ENCODE assay signal across 8 cellular contexts in genomic region chr7:152823397-152823980, GRCh38.
DNase-seq lines count a peak whose midpoint lies in the region; ATAC-seq, FAIRE-seq and TF ChIP-seq lines count a peak whose summit lies in the region.
"Not testable (repeated sequence)": the region's sequence is repeated elsewhere in the genome, so short reads cannot be mapped to it uniquely, and the experiment has no call there.

No MANE protein-coding gene starts in this region.

- not testable (repeated sequence) for DNase-seq in BJ (ENCODE audit: low read depth); GM18507 (ENCODE audit: extremely low spot score, insufficient read length, low read depth); effector memory CD8-positive, alpha-beta T cell
- DNase-seq in NCI-H345 treated with DMSO at 0.1 percent for 48 hours (lab: John Stamatoyannopoulos, UW; ENCODE audit: unreplicated experiment) (peak; percentile 2), kidney tubule cell (ENCODE audit: low spot score) (peak; percentile 33), renal cortical epithelial cell (ENCODE audit: low read depth) (peak; percentile 14)
- peak; percentile 22 for DNase-seq in activated CD4-positive, alpha-beta memory T cell treated with anti-CD3 and anti-CD28 coated beads for 36 hours

- H3K4me3 ChIP-seq in BJ (ENCODE audit: low read depth, low read length), result not testable (repeated sequence)

- H3K27me3 Mint-ChIP-seq in activated CD4-positive, alpha-beta memory T cell treated with anti-CD3 and anti-CD28 coated beads for 36 hours; effector memory CD8-positive, alpha-beta T cell: not testable (repeated sequence)

- peak; percentile 59 for ATAC-seq in HG03432 (IDR thresholded peaks at IDR 0.05; ENCODE audit: unreplicated experiment)
- peak; percentile 56 for ATAC-seq in effector memory CD8-positive, alpha-beta T cell (replicated peaks)

- H3K27ac Mint-ChIP-seq in activated CD4-positive, alpha-beta memory T cell treated with anti-CD3 and anti-CD28 coated beads for 36 hours; effector memory CD8-positive, alpha-beta T cell: not testable (repeated sequence)

- TF ChIP-seq CTCF in BJ (IDR thresholded peaks at IDR 0.05; ENCODE audit: insufficient read depth, low read depth, low read length), result peak; percentile 41; the same call in 1 of the 2 replicates

- intact Hi-C loops in activated CD4-positive, alpha-beta memory T cell treated with anti-CD3 and anti-CD28 coated beads for 36 hours (cut with micrococcal nuclease), result not testable (repeated sequence)

- H3K36me3 ChIP-seq in BJ (ENCODE audit: control insufficient read depth, insufficient read depth, low read length), result not testable (repeated sequence)

- H3K4me1 Mint-ChIP-seq in activated CD4-positive, alpha-beta memory T cell treated with anti-CD3 and anti-CD28 coated beads for 36 hours (ENCODE audit: low read depth); effector memory CD8-positive, alpha-beta T cell (ENCODE audit: low read depth in 2 of 2): not testable (repeated sequence)

- H3K4me3 Mint-ChIP-seq in activated CD4-positive, alpha-beta memory T cell treated with anti-CD3 and anti-CD28 coated beads for 36 hours; effector memory CD8-positive, alpha-beta T cell: not testable (repeated sequence)

- POLR2A ChIA-PET in BJ (lab: Charles Lee); activated CD4-positive, alpha-beta memory T cell treated with anti-CD3 and anti-CD28 coated beads for 36 hours (lab: Charles Lee): not testable (repeated sequence)

- H3K27me3 ChIP-seq in BJ (ENCODE audit: control insufficient read depth, insufficient read depth, low read length), result not testable (repeated sequence)

- CTCF ChIA-PET in BJ (lab: Yijun Ruan, JAX), result interaction anchor here (0.7 to 1.5 kb wide), 3 partner anchors 485 to 672 kb away, joined by 3 to 5 read pairs (median 3); no protein-coding TSS in a partner anchor
- CTCF ChIA-PET in activated CD4-positive, alpha-beta memory T cell treated with anti-CD3 and anti-CD28 coated beads for 36 hours (lab: Charles Lee), result not testable (repeated sequence)

- not testable (repeated sequence) for H3K9me3 Mint-ChIP-seq in activated CD4-positive, alpha-beta memory T cell treated with anti-CD3 and anti-CD28 coated beads for 36 hours; effector memory CD8-positive, alpha-beta T cell

- FAIRE-seq in GM18507 (lab: Jason Lieb, UNC), result peak; percentile 33

- H3K36me3 Mint-ChIP-seq in activated CD4-positive, alpha-beta memory T cell treated with anti-CD3 and anti-CD28 coated beads for 36 hours; effector memory CD8-positive, alpha-beta T cell (ENCODE audit: insufficient read depth): not testable (repeated sequence)
